Comparison of ENCODE assay signal across 1 cellular context in genomic region chr9:71911061-71911907, GRCh38.
TF ChIP-seq lines count a peak whose summit lies in the region.

Gene ABHD17B (minus strand): TSS chr9:71911193. CDS start chr9:71875080, 36,113 bp downstream.
Gene C9orf85 (plus strand): TSS chr9:71911639. CDS start chr9:71911735, 96 bp downstream.

TF ChIP-seq in H1, 55 proteins besides CTCF, POLR2A, EP300 and RAD21:
- TF ChIP-seq EGR1 (IDR thresholded peaks at IDR 0.05; ENCODE audit: borderline replicate concordance, low read depth, low read length) (no peak), HDAC2 (IDR thresholded peaks at IDR 0.05; ENCODE audit: borderline replicate concordance in 1 of 2, low read depth in 2 of 2, low read length in 2 of 2) (peak; percentile 45 to 92; a peak in 2 of 4 replicates), JUN (IDR thresholded peaks at IDR 0.05; ENCODE audit: low read depth, low read length) (no peak), HDAC6 (IDR thresholded peaks at IDR 0.05; ENCODE audit: low read depth, low read length) (no peak), SP1 (IDR thresholded peaks at IDR 0.05; ENCODE audit: low read depth, low read length) (peak; percentile 96), USF2 (IDR thresholded peaks at IDR 0.05; ENCODE audit: low read length) (peak; percentile 94), ZNF274 (IDR thresholded peaks at IDR 0.05; ENCODE audit: borderline replicate concordance, extremely low read depth, low read length) (no peak), TAF7 (optimal IDR thresholded peaks at IDR 0.05; ENCODE audit: borderline replicate concordance, low read depth, low read length) (peak; percentile 99), SIX5 (IDR thresholded peaks at IDR 0.05; ENCODE audit: low read depth, low read length) (no peak), JUND (IDR thresholded peaks at IDR 0.05; ENCODE audit: low read length) (no peak), KDM4A (IDR thresholded peaks at IDR 0.05; ENCODE audit: low read depth, low read length, severe bottlenecking) (no peak), RNF2 (IDR thresholded peaks at IDR 0.05; ENCODE audit: borderline replicate concordance, low read depth, low read length, missing control alignments, poor library complexity, severe bottlenecking) (no peak), ATF2 (IDR thresholded peaks at IDR 0.05; ENCODE audit: low read length) (peak; percentile 35; the same call in 1 of the 2 replicates), BACH1 (IDR thresholded peaks at IDR 0.05; ENCODE audit: low read length) (peak; percentile 80), NANOG (IDR thresholded peaks at IDR 0.05; ENCODE audit: insufficient read depth, low read depth, low read length, poor library complexity, severe bottlenecking) (no peak), POU5F1 (IDR thresholded peaks at IDR 0.05; ENCODE audit: low read depth, low read length) (no peak), CTBP2 (IDR thresholded peaks at IDR 0.05; ENCODE audit: borderline replicate concordance, insufficient read depth, insufficient read length, low read length) (no peak), CBX8 (IDR thresholded peaks at IDR 0.05; ENCODE audit: borderline replicate concordance, low read depth, low read length) (no peak), CHD1 (IDR thresholded peaks at IDR 0.05; ENCODE audit: low read depth, low read length) (no peak), EZH2 (IDR thresholded peaks at IDR 0.05; ENCODE audit: low read depth, low read length, severe bottlenecking) (no peak), KDM5A (IDR thresholded peaks at IDR 0.05; ENCODE audit: low read length) (0 out of 2 replicates have a peak, but pooled peaks have one; percentile 34), ASH2L (IDR thresholded peaks at IDR 0.05; ENCODE audit: low read length) (peak; percentile 57), SP4 (IDR thresholded peaks at IDR 0.05; ENCODE audit: low read length) (peak; percentile 68), BRCA1 (IDR thresholded peaks at IDR 0.05; ENCODE audit: low read depth, low read length) (no peak), GTF2F1 (IDR thresholded peaks at IDR 0.05; ENCODE audit: borderline replicate concordance, low read depth, low read length) (peak; percentile 89), RBBP5 (IDR thresholded peaks at IDR 0.05; ENCODE audit: borderline replicate concordance, low read depth, low read length) (no peak), TCF12 (IDR thresholded peaks at IDR 0.05; ENCODE audit: low read depth, low read length) (0 out of 2 replicates have a peak, but pooled peaks have one; percentile 34), RFX5 (IDR thresholded peaks at IDR 0.05; ENCODE audit: borderline replicate concordance, low read depth, low read length) (no peak), CEBPB (IDR thresholded peaks at IDR 0.05; ENCODE audit: low read depth, low read length) (no peak), BCL11A (IDR thresholded peaks at IDR 0.05; ENCODE audit: low read depth in 2 of 2, low read length in 2 of 2) (no peak), CBX5 (IDR thresholded peaks at IDR 0.05; ENCODE audit: low read depth, low read length) (no peak), CHD2 (IDR thresholded peaks at IDR 0.05; ENCODE audit: low read length) (peak; percentile 77), SP2 (IDR thresholded peaks at IDR 0.05; ENCODE audit: low read length) (peak; percentile 64), KDM1A (IDR thresholded peaks at IDR 0.05; ENCODE audit: borderline replicate concordance, low read length) (no peak), YY1 (IDR thresholded peaks at IDR 0.05; ENCODE audit: low read depth, low read length) (no peak), ATF3 (IDR thresholded peaks at IDR 0.05; ENCODE audit: insufficient read depth, low read depth, low read length) (peak; percentile 47; the same call in 1 of the 2 replicates), SIRT6 (IDR thresholded peaks at IDR 0.05; ENCODE audit: low read length) (no peak), CHD7 (IDR thresholded peaks at IDR 0.05; ENCODE audit: insufficient replicate concordance, low read length) (no peak), CREB1 (IDR thresholded peaks at IDR 0.05) (no peak), TEAD4 (IDR thresholded peaks at IDR 0.05; ENCODE audit: low read depth, low read length) (no peak), RXRA (IDR thresholded peaks at IDR 0.05; ENCODE audit: insufficient read depth, low read depth, low read length) (no peak), MAFK (IDR thresholded peaks at IDR 0.05; ENCODE audit: low read depth, low read length) (no peak), NRF1 (IDR thresholded peaks at IDR 0.05; ENCODE audit: low read depth, low read length) (no peak; the same call in none of the 2 replicates), SAP30 (IDR thresholded peaks at IDR 0.05; ENCODE audit: insufficient read depth, insufficient replicate concordance, low read length) (peak; percentile 92), GABPA (IDR thresholded peaks at IDR 0.05; ENCODE audit: borderline replicate concordance, insufficient read depth, low read length) (peak; percentile 56; the same call in 1 of the 2 replicates), SUZ12 (IDR thresholded peaks at IDR 0.05; ENCODE audit: low read length) (no peak), PHF8 (conservative IDR thresholded peaks at IDR 0.05; ENCODE audit: low read depth, low read length) (peak; percentile 79; the same call in 1 of the 2 replicates), TBP (IDR thresholded peaks at IDR 0.05; ENCODE audit: low read depth, low read length) (peak; percentile 98), MAX (IDR thresholded peaks at IDR 0.05) (peak; percentile 96), SIN3A (conservative IDR thresholded peaks at IDR 0.05 in 1 of 2, IDR thresholded peaks at IDR 0.05 in 1 of 2; ENCODE audit: low read depth in 1 of 2, low read length in 2 of 2) (peak; percentile 30 to 80; a peak in 2 of 4 replicates), FOSL1 (IDR thresholded peaks at IDR 0.05; ENCODE audit: insufficient read depth, low read depth, low read length) (no peak), TAF1 (IDR thresholded peaks at IDR 0.05; ENCODE audit: low read depth, low read length) (peak; percentile 100), E2F6 (IDR thresholded peaks at IDR 0.05) (peak; percentile 82), POLR2AphosphoS5 (IDR thresholded peaks at IDR 0.05; ENCODE audit: low read depth, low read length) (peak; percentile 100), SRF (IDR thresholded peaks at IDR 0.05; ENCODE audit: low read depth, low read length) (no peak)
